Comparison of ENCODE assay signal across 8 cellular contexts in the genomic region with DNA sequence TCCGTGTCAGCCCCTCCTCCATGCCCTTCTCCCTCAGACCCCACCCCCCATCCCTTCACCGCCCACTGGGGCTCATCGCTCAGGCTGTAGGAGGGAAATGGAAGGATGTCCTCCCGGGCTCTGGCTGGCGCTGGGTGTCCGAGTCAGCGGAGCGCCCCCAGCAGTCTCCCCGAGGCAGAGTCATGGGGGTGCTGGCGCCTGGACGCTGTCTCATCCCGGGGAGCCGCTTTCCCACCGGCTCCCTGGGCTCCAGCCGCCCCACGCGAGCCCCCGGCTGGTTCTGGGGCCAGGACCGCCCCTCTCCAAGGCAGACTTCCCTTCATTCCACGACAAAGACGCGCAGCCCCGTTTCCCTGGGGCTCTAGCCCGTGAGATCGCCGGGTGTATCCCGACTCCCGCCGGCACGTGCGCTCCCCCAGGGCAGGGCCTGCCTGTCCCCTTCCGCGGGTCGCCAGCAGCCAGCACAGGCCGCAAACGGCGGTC. TPM values are rescaled to one million over a fixed set of nuclear protein-coding genes. Genes with fewer than 3 reads are reported as not detected.
A peak's percentile ranks its signal among the peaks of the same experiment; 100 is the strongest.
DNase-seq lines count a peak whose midpoint lies in the region; ATAC-seq and TF ChIP-seq lines count a peak whose summit lies in the region.

No MANE protein-coding gene starts in this region.

- peak overlapping the region; percentile 87 to 94 for H3K4me3 Mint-ChIP-seq in stimulated activated naive B cell treated with anti-CD40 and anti-IgM and Interleukin-4, amounts not matched to agents 10 μg/mL and 1 μg/mL and 100 μg/mL, for 72 hours

- ATAC-seq in HG03175 (IDR thresholded peaks at IDR 0.05; ENCODE audit: unreplicated experiment) (peak; percentile 26), left lung (peak; percentile 37), HG03139 (IDR thresholded peaks at IDR 0.05; ENCODE audit: unreplicated experiment) (no peak)
- ATAC-seq in stimulated activated naive B cell treated with anti-CD40 and anti-IgM and Interleukin-4, amounts not matched to agents 10 μg/mL and 1 μg/mL and 100 μg/mL, for 72 hours (replicated peaks), result peak; percentile 50 to 55

- H3K9me3 ChIP-seq in SJSA1 (replicated peaks), result 0 out of 2 replicates have a peak, but pooled peaks cover 5% of the 10 kb centered on the region
- no peaks in the 10 kb centered on the region for H3K9me3 ChIP-seq in colonic mucosa
- H3K9me3 ChIP-seq in left lung, result no peaks in the 10 kb centered on the region

- peak overlapping the region; percentile 40 for H3K27ac ChIP-seq in SJSA1
- peak overlapping the region; percentile 84 for H3K27ac ChIP-seq in colonic mucosa
- peak overlapping the region; percentile 86 to 87 for H3K27ac ChIP-seq in left lung

- H3K27me3 ChIP-seq in SJSA1 (replicated peaks), result peaks cover 5% of the 10 kb centered on the region; the same call in 1 of the 2 replicates
- H3K27me3 ChIP-seq in colonic mucosa, result no peaks in the 10 kb centered on the region
- peaks cover 0 to 42% of the 10 kb centered on the region in 2 donors for H3K27me3 ChIP-seq in left lung

- DNase-seq in AG09319 (ENCODE audit: extremely low read depth, low read depth) (no peak), SJSA1 (ENCODE audit: low read depth in 1 of 2, low spot score in 2 of 2) (peak in 1 of 2 experiments; percentile 70), colonic mucosa (peak; percentile 65), left lung (no peak)
- peak; percentile 50 for DNase-seq in stimulated activated naive B cell treated with anti-CD40 and anti-IgM and Interleukin-4, amounts not matched to agents 10 μg/mL and 1 μg/mL and 100 μg/mL, for 72 hours

- intact Hi-C loops in colonic mucosa (cut with DNase I), result no loop called here
- intact Hi-C loops in left lung (cut with DNase I), result no loop called here

- H3K4me3 ChIP-seq in SJSA1 (peak overlapping the region; percentile 89), colonic mucosa (peak overlapping the region; percentile 72), left lung (peak overlapping the region; percentile 77 to 80)

- no peaks in the 10 kb centered on the region for H3K9me3 Mint-ChIP-seq in stimulated activated naive B cell treated with anti-CD40 and anti-IgM and Interleukin-4, amounts not matched to agents 10 μg/mL and 1 μg/mL and 100 μg/mL, for 72 hours

- H3K36me3 Mint-ChIP-seq in stimulated activated naive B cell treated with anti-CD40 and anti-IgM and Interleukin-4, amounts not matched to agents 10 μg/mL and 1 μg/mL and 100 μg/mL, for 72 hours, result peaks cover 0 to 6% of the 10 kb centered on the region in 2 donors

- peak; percentile 21 for TF ChIP-seq CTCF in AG09319 (IDR thresholded peaks at IDR 0.05; ENCODE audit: low read depth, low read length)
- TF ChIP-seq CTCF in GM12874 (IDR thresholded peaks at IDR 0.05; ENCODE audit: insufficient read depth, low read depth, low read length), result peak; percentile 47
- no peak for TF ChIP-seq CTCF in colonic mucosa (IDR thresholded peaks at IDR 0.05)
- no peak for TF ChIP-seq CTCF in left lung (IDR thresholded peaks at IDR 0.05)

- peaks cover 40% of the 10 kb centered on the region for H3K4me1 ChIP-seq in SJSA1 (replicated peaks)
- peaks cover 26% of the 10 kb centered on the region for H3K4me1 ChIP-seq in colonic mucosa
- peaks cover 14 to 41% of the 10 kb centered on the region in 2 donors for H3K4me1 ChIP-seq in left lung

- H3K4me1 Mint-ChIP-seq in stimulated activated naive B cell treated with anti-CD40 and anti-IgM and Interleukin-4, amounts not matched to agents 10 μg/mL and 1 μg/mL and 100 μg/mL, for 72 hours, result peaks cover 23 to 53% of the 10 kb centered on the region in 2 donors

- peak overlapping the region; percentile 92 for H3K27ac Mint-ChIP-seq in stimulated activated naive B cell treated with anti-CD40 and anti-IgM and Interleukin-4, amounts not matched to agents 10 μg/mL and 1 μg/mL and 100 μg/mL, for 72 hours

- H3K27me3 Mint-ChIP-seq in stimulated activated naive B cell treated with anti-CD40 and anti-IgM and Interleukin-4, amounts not matched to agents 10 μg/mL and 1 μg/mL and 100 μg/mL, for 72 hours, result peaks cover 5 to 9% of the 10 kb centered on the region in 2 donors

- H3K36me3 ChIP-seq in SJSA1 (peaks cover 17% of the 10 kb centered on the region), colonic mucosa (no peaks in the 10 kb centered on the region), left lung (peaks cover 0 to 4% of the 10 kb centered on the region in 2 donors)

- H3K9ac ChIP-seq in colonic mucosa (ENCODE audit: low read depth in 2 of 2, low read length in 2 of 2), result peak overlapping the region; percentile 85 to 99

RNA-seq across cellular contexts. Expression of a gene that starts 0.4 kb away (rescaled TPM):
- 43.7 and 95.5 TPM in 2 replicates for total RNA-seq in SJSA1 (2014; rRNA removed; shearing (Covaris generic))
- total RNA-seq in colonic mucosa (10 to 100 TPM; 42.1 to 83.1 TPM), left lung (10 to 100 TPM; 45.8 to 52.9 TPM)

RNA-seq across cellular contexts. Expression of a gene that starts 5.6 kb away (rescaled TPM):
- 75.5 and 99.3 TPM in 2 replicates for total RNA-seq in SJSA1 (2014; rRNA removed; shearing (Covaris generic))
- 10 to 100 TPM; 23.3 to 50.0 TPM for total RNA-seq in colonic mucosa
- 10 to 100 TPM; 37.0 to 57.3 TPM for total RNA-seq in left lung

RNA-seq across cellular contexts. Expression of a gene that starts 5.7 kb away (rescaled TPM):
- total RNA-seq in SJSA1 (2014; rRNA removed; shearing (Covaris generic)), result 0.26 TPM in 1 of 2 replicates, not detected in the other
- total RNA-seq in colonic mucosa (1 to 10 TPM in 1 of 2 donors, under 1 TPM in 1; 0.37 to 3.7 TPM), left lung (10 to 100 TPM in 1 of 2 donors, under 1 TPM in 1; 0.96 to 13.7 TPM)

RNA-seq across cellular contexts. Expression of a gene that starts 6.4 kb away (rescaled TPM):
- total RNA-seq in SJSA1 (2014; rRNA removed; shearing (Covaris generic)), result 7.8 and 16.6 TPM in 2 replicates
- total RNA-seq in colonic mucosa (10 to 100 TPM in 1 of 2 donors, 1 to 10 TPM in 1; 2.6 to 13.0 TPM), left lung (1 to 10 TPM; 8.7 to 9.9 TPM)

RNA-seq across cellular contexts. Expression of a gene that starts 14.9 kb away (rescaled TPM):
- 0.13 TPM in 1 of 2 replicates, not detected in the other for total RNA-seq in SJSA1 (2014; rRNA removed; shearing (Covaris generic))
- 1 to 10 TPM; 2.0 to 2.2 TPM for total RNA-seq in colonic mucosa
- total RNA-seq in left lung, result 1 to 10 TPM in 1 of 2 donors, under 1 TPM in 1; 0.50 to 5.7 TPM

Comparison
In these comparisons a context has a peak if more than half of its experiments do, and no peak if none do; other contexts are left out.
1. DNase-seq: peak in colonic mucosa (single experiment) and stimulated activated naive B cell treated with anti-CD40 and anti-IgM and Interleukin-4, amounts not matched to agents 10 μg/mL and 1 μg/mL and 100 μg/mL, for 72 hours (single experiment); none in AG09319 (single experiment) and left lung (0 of 2).
2. CTCF ChIP-seq: peak in AG09319 (single experiment) and GM12874 (single experiment); none in colonic mucosa (single experiment) and left lung (0 of 2).
3. Peak in every context shown above with its lines, with median percentiles within 50 percentile points of each other: H3K27ac ChIP-seq and H3K4me3 ChIP-seq.